20 cellular contexts compared by ENCODE assay signal in the genomic region with DNA sequence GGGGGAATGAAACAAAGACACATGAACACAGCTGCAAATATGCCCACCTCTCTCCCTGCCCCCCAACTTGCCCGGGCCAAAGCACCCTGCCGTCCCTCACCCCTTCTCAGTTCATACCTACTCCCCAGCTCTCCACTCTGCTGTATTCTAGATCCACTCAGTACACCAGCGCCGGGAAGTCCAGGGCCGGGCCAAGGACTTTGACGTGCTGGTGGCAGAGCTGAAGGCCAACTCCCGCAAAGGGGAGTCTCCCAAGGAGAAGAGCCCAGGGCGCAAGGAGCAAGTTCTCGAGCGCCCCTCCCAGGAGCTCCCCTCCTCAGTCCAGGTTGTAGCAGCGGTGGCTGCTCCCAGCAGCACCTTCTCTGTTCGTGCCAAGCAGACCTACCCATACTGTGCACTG. TPM values are rescaled to one million over a fixed set of nuclear protein-coding genes. Genes with fewer than 3 reads are reported as not detected.
DNase-seq lines count a peak whose midpoint lies in the region; ATAC-seq and TF ChIP-seq lines count a peak whose summit lies in the region.
"Had no signal": no experiment of that assay in that cellular context is flagged by ENCODE, and none has a peak within 500 bp of the region (broad histone marks: within the 10 kb centered on the region; RNA-seq: fewer than 3 reads in every experiment).

No MANE protein-coding gene starts in this region.

- intact Hi-C loops in adrenal gland (cut with DNase I): loop anchor here in 1 of 2 donors (10.0 kb wide), 1 partner anchor 64 kb away; the partner anchor contains the start of gene PSMA5
- intact Hi-C loops in stomach (cut with DNase I; ENCODE audit: low total_unique reads): no loop called here

- TF ChIP-seq POLR2A in adrenal gland (IDR thresholded peaks at IDR 0.05): no peak
- TF ChIP-seq POLR2A in stomach (IDR thresholded peaks at IDR 0.05): no peak

- H3K9me3 Mint-ChIP-seq in stimulated activated effector memory CD8-positive, alpha-beta T cell treated with anti-CD3 and anti-CD28 coated beads, Interleukin-12 subunit alpha, Interleukin-12 subunit beta, amount 100 ng/mL, for 72 hours: no peaks in the 10 kb centered on the region
- H3K9me3 Mint-ChIP-seq: CD4-positive, CD25-positive, alpha-beta regulatory T cell; CD8-positive, alpha-beta T cell; HFFc6 had no signal

- no peak overlapping the region for H3K4me3 Mint-ChIP-seq in stimulated activated effector memory CD8-positive, alpha-beta T cell treated with anti-CD3 and anti-CD28 coated beads, Interleukin-12 subunit alpha, Interleukin-12 subunit beta, amount 100 ng/mL, for 72 hours
- H3K4me3 Mint-ChIP-seq: CD8-positive, alpha-beta T cell; HFFc6 had no signal

- H3K4me3 ChIP-seq in BLaER1 treated with 17β-estradiol and CSF1 and Interleukin-3, amounts not matched to agents 10 nM and 100 nM: no peak overlapping the region
- H3K4me3 ChIP-seq in adrenal gland: no peak overlapping the region
- H3K4me3 ChIP-seq in stomach: no peak overlapping the region
- H3K4me3 ChIP-seq: A549, HAP-1 had no signal

- no peaks in the 10 kb centered on the region for H3K27me3 ChIP-seq in BLaER1 treated with 17β-estradiol and CSF1 and Interleukin-3, amounts not matched to agents 10 nM and 100 nM
- H3K27me3 ChIP-seq in adrenal gland (no peaks in the 10 kb centered on the region), stomach (no peaks in the 10 kb centered on the region)
- H3K27me3 ChIP-seq: BE2C had no signal

- 49 to 73% (median 51%) methylated on average over 8 to 12 of the region's 12 CpGs for WGBS in adrenal gland, 4 donors
- 89 to 96% (median 95%) methylated on average over 12 of the region's 12 CpGs for WGBS in stomach, 5 donors

- peaks cover 18 to 78% (median 65%) of the 10 kb centered on the region in 11 experiments for H3K36me3 ChIP-seq in BLaER1 treated with 17β-estradiol and CSF1 and Interleukin-3, amounts not matched to agents 10 nM and 100 nM
- H3K36me3 ChIP-seq in adrenal gland (replicated peaks in 1 of 2) (peaks cover 0 to 3% of the 10 kb centered on the region in 2 donors), stomach (peaks cover 7 to 56% (median 35%) of the 10 kb centered on the region in 4 donors)
- H3K36me3 ChIP-seq: HAP-1 had no signal

- H3K4me1 Mint-ChIP-seq in stimulated activated effector memory CD8-positive, alpha-beta T cell treated with anti-CD3 and anti-CD28 coated beads, Interleukin-12 subunit alpha, Interleukin-12 subunit beta, amount 100 ng/mL, for 72 hours: peaks cover 30% of the 10 kb centered on the region

- H4K20me1 ChIP-seq in BLaER1 treated with 17β-estradiol and CSF1 and Interleukin-3, amounts not matched to agents 10 nM and 100 nM: peaks cover 0 to 52% (median 6%) of the 10 kb centered on the region in 11 experiments; a peak in 7 of 22 replicates

- H3K4me1 ChIP-seq in BLaER1 treated with 17β-estradiol and CSF1 and Interleukin-3, amounts not matched to agents 10 nM and 100 nM: peaks cover 27 to 62% (median 55%) of the 10 kb centered on the region in 10 experiments
- H3K4me1 ChIP-seq in adrenal gland (replicated peaks in 1 of 2) (peaks cover 16 to 40% of the 10 kb centered on the region in 2 donors), stomach (peaks cover 12 to 34% (median 24%) of the 10 kb centered on the region in 4 donors)
- H3K4me1 ChIP-seq: BE2C had no signal

- H3K4me2 ChIP-seq in BLaER1 treated with 17β-estradiol and CSF1 and Interleukin-3, amounts not matched to agents 10 nM and 100 nM: peak overlapping the region in 8 of 11 experiments; percentile 6 to 69 (median 50); a peak in 13 of 22 replicates
- H3K4me2 ChIP-seq: A549 had no signal

- DNase-seq in adrenal gland (peak in 4 of 7 donors; percentile 42 to 59 (median 56)), stomach (no peak), germinal center (ENCODE audit: low spot score) (no peak), RKO (ENCODE audit: low spot score) (no peak)
- no peak for DNase-seq in stimulated activated effector memory CD8-positive, alpha-beta T cell treated with anti-CD3 and anti-CD28 coated beads, Interleukin-12 subunit alpha, Interleukin-12 subunit beta, amount 100 ng/mL, for 72 hours (ENCODE audit: low spot score in 2 of 2)
- DNase-seq: 8988T; ACHN; AML-193; BE2C; Caco-2; CD4-positive, CD25-positive, alpha-beta regulatory T cell; CD8-positive, alpha-beta T cell; DMS153; DND-41; GOT3; HFFc6 had no signal

- H3K9ac ChIP-seq in BLaER1 treated with 17β-estradiol and CSF1 and Interleukin-3, amounts not matched to agents 10 nM and 100 nM: peak overlapping the region in 9 of 11 experiments; percentile 3 to 61 (median 44); a peak in 9 of 22 replicates

- TF ChIP-seq CTCF in adrenal gland (IDR thresholded peaks at IDR 0.05): no peak
- no peak for TF ChIP-seq CTCF in stomach (IDR thresholded peaks at IDR 0.05)

- ATAC-seq in stimulated activated effector memory CD8-positive, alpha-beta T cell treated with anti-CD3 and anti-CD28 coated beads, Interleukin-12 subunit alpha, Interleukin-12 subunit beta, amount 100 ng/mL, for 72 hours: no peak
- ATAC-seq: A549; CD8-positive, alpha-beta T cell had no signal

- peak overlapping the region; percentile 63 for H3K27ac Mint-ChIP-seq in stimulated activated effector memory CD8-positive, alpha-beta T cell treated with anti-CD3 and anti-CD28 coated beads, Interleukin-12 subunit alpha, Interleukin-12 subunit beta, amount 100 ng/mL, for 72 hours
- H3K27ac Mint-ChIP-seq: CD4-positive, CD25-positive, alpha-beta regulatory T cell; CD8-positive, alpha-beta T cell; HFFc6 had no signal

- TF ChIP-seq EP300 in stomach (IDR thresholded peaks at IDR 0.05): no peak

- H3K27ac ChIP-seq in BLaER1 treated with 17β-estradiol and CSF1 and Interleukin-3, amounts not matched to agents 10 nM and 100 nM: peak overlapping the region in 1 of 11 experiments; percentile 10; a peak in 1 of 22 replicates
- H3K27ac ChIP-seq in adrenal gland (no peak overlapping the region), stomach (no peak overlapping the region)
- H3K27ac ChIP-seq: A549, C4-2B had no signal

- no peaks in the 10 kb centered on the region for H3K9me3 ChIP-seq in BLaER1 treated with 17β-estradiol and CSF1 and Interleukin-3, amounts not matched to agents 10 nM and 100 nM (replicated peaks in 1 of 11)
- H3K9me3 ChIP-seq in adrenal gland (replicated peaks in 1 of 3) (no peaks in the 10 kb centered on the region), stomach (no peaks in the 10 kb centered on the region)
- H3K9me3 ChIP-seq: A549, BE2C, Caco-2, HAP-1 had no signal

- H3K36me3 Mint-ChIP-seq in stimulated activated effector memory CD8-positive, alpha-beta T cell treated with anti-CD3 and anti-CD28 coated beads, Interleukin-12 subunit alpha, Interleukin-12 subunit beta, amount 100 ng/mL, for 72 hours: peaks cover 44% of the 10 kb centered on the region

RNA-seq across cellular contexts. Expression of gene ATXN7L2, which starts 5.0 kb away (rescaled TPM):
- total RNA-seq in adrenal gland (10 to 100 TPM in 3 of 8 donors, 1 to 10 TPM in 5; 5.8 to 16.3 (median 9.0) TPM), stomach (1 to 10 TPM in 3 of 5 donors, under 1 TPM in 1, not detected in 1; 0.29 to 5.1 (median 2.6) TPM)
- polyA plus RNA-seq in adrenal gland (100 to 1,000 TPM in 1 of 3 donors, 10 to 100 TPM in 1, 1 to 10 TPM in 1; 3.1 to 109 (median 45.5) TPM), stomach (1 to 10 TPM in 2 of 3 donors, under 1 TPM in 1; 0.76 to 6.3 (median 5.2) TPM)

RNA-seq across cellular contexts. Expression of gene CYB561D1, which starts 5.2 kb away (rescaled TPM):
- total RNA-seq in adrenal gland (10 to 100 TPM in 6 of 8 donors, 1 to 10 TPM in 2; 8.5 to 21.2 (median 14.8) TPM), stomach (1 to 10 TPM; 1.8 to 6.4 (median 2.3) TPM)
- polyA plus RNA-seq in adrenal gland (1 to 10 TPM; 4.4 to 9.5 (median 7.8) TPM), stomach (1 to 10 TPM; 1.8 to 4.4 (median 4.1) TPM)

RNA-seq across cellular contexts. Expression of gene AMIGO1, which starts 20.8 kb away (rescaled TPM):
- total RNA-seq in adrenal gland: 10 to 100 TPM; 19.8 to 27.9 (median 24.5) TPM
- 10 to 100 TPM in 1 of 3 donors, 1 to 10 TPM in 2; 3.8 to 20.7 (median 4.7) TPM for polyA plus RNA-seq in adrenal gland
- 10 to 100 TPM in 1 of 5 donors, 1 to 10 TPM in 4; 1.7 to 25.7 (median 3.5) TPM for total RNA-seq in stomach
- polyA plus RNA-seq in stomach: 1 to 10 TPM; 1.3 to 1.8 (median 1.7) TPM

RNA-seq across cellular contexts. Expression of gene SYPL2, which starts 22.4 kb away (rescaled TPM):
- 10 to 100 TPM in 5 of 8 donors, 1 to 10 TPM in 3; 9.2 to 20.3 (median 13.7) TPM for total RNA-seq in adrenal gland
- polyA plus RNA-seq in adrenal gland: 10 to 100 TPM in 1 of 3 donors, 1 to 10 TPM in 2; 5.8 to 23.6 (median 8.5) TPM
- under 1 TPM in 2 of 5 donors, not detected in 3; 0.45 to 0.58 TPM for total RNA-seq in stomach
- 1 to 10 TPM in 1 of 3 donors, under 1 TPM in 2; 0.50 to 1.0 (median 0.61) TPM for polyA plus RNA-seq in stomach
- total RNA-seq: CD4-positive, CD25-positive, alpha-beta regulatory T cell; CD8-positive, alpha-beta T cell had no signal
- polyA plus RNA-seq: CD4-positive, CD25-positive, alpha-beta regulatory T cell had no signal

RNA-seq across cellular contexts. Expression of gene GPR61, which starts 51.0 kb away (rescaled TPM):
- total RNA-seq in adrenal gland (1 to 10 TPM in 1 of 8 donors, under 1 TPM in 5, not detected in 2; 0.11 to 2.1 (median 0.52) TPM), stomach (not detected)
- polyA plus RNA-seq in adrenal gland (1 to 10 TPM in 1 of 3 donors, under 1 TPM in 2; 0.57 to 1.2 (median 0.88) TPM), stomach (under 1 TPM in 1 of 3 donors, not detected in 2; 0.12 TPM)
- total RNA-seq: Caco-2 had no signal

Comparison
In these comparisons a context has a peak if more than half of its experiments do, and no peak if none do; other contexts are left out.
1. DNase-seq: peak in adrenal gland (4 of 7); none in stimulated activated effector memory CD8-positive, alpha-beta T cell treated with anti-CD3 and anti-CD28 coated beads, Interleukin-12 subunit alpha, Interleukin-12 subunit beta, amount 100 ng/mL, for 72 hours (0 of 2), stomach (single experiment), germinal center (single experiment) and RKO (single experiment).